ENCODE assay signal across 16 cellular contexts in the genomic region with DNA sequence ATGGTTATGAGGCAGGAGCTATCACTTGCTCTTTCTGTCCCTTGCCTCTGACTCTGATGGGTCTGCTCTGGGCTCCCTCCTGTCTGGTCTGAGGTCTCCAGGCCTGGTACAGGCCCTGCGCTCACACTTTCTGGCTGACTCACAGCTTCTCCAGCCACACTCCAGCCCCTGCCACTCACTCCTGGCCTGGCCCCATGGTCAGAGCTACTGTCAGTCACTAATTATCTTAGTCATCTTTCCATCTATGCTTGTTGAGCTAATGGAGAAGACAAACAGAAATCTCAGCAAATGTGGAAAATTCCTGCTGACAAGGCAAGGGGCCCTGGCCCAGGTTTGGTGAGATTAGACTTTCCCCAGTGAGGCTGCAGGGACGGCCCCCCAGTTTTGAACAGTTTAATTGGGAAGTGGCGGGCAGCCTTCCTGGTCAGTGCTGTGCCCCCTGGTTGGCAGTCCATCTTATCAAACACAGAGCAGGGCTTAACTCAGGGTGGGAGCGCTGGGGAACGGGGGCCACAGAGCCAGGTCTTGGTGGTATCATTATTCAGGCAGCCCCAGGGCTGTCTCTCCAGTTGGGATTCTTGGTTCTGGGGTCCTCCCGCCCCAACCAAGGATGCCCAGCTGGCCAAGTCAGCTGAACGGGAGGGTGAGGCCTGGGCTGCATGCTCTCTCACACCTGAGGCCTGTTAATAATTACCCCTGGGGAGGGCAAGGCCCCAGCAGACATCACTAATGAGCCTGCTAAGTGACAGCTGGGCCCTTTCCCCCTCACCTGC.
DNase-seq lines count a peak whose midpoint lies in the region; ATAC-seq, FAIRE-seq and TF ChIP-seq lines count a peak whose summit lies in the region.
"Had no signal": no experiment of that assay in that cellular context is flagged by ENCODE, and none has a peak within 500 bp of the region (broad histone marks: within the 10 kb centered on the region; RNA-seq: fewer than 3 reads in every experiment).

No MANE protein-coding gene starts in this region.

- DNase-seq in ELR (ENCODE audit: low read depth), result peak; percentile 51
- DNase-seq in RPMI7951 (ENCODE audit: low read depth), result peak; percentile 63
- DNase-seq in islet precursor cell, result peak; percentile 93
- DNase-seq in psoas muscle, result no peak
- DNase-seq in occipital lobe (lab: John Stamatoyannopoulos, UW), result no peak
- no peak for DNase-seq in right cardiac atrium
- no peak for DNase-seq in H54 (ENCODE audit: insufficient read length, low spot score)
- DNase-seq: activated naive CD4-positive, alpha-beta T cell treated with Interleukin-2 at 50 U/mL for 16 hours; foreskin keratinocyte; GM23248; NCI-H2029; retina; stimulated activated CD4-positive, alpha-beta T cell treated with anti-CD3 and anti-CD28 coated beads, Interleukin-4, amount 100 ng/mL, for 4 hours; stimulated activated naive CD4-positive, alpha-beta T cell treated with Interleukin-2 at 50 U/mL for 16 hours had no signal

- intact Hi-C loops in psoas muscle (cut with DNase I), result no loop called here
- intact Hi-C loops in right cardiac atrium (cut with DNase I), result no loop called here

- H3K9me3 ChIP-seq in psoas muscle, result no peaks in the 10 kb centered on the region
- H3K9me3 ChIP-seq in right cardiac atrium (ENCODE audit: control insufficient read depth, low read length), result no peaks in the 10 kb centered on the region

- H3K27me3 ChIP-seq in psoas muscle (ENCODE audit: insufficient read depth in 3 of 3, low read length in 2 of 3) (no peaks in the 10 kb centered on the region), right cardiac atrium (ENCODE audit: control insufficient read depth, insufficient read depth) (no peaks in the 10 kb centered on the region)

- ATAC-seq in psoas muscle (peak; percentile 68 to 82 (median 72)), right cardiac atrium (no peak), GM19467 (IDR thresholded peaks at IDR 0.05; ENCODE audit: unreplicated experiment) (no peak)
- ATAC-seq: foreskin keratinocyte had no signal

- 88 to 94% (median 90%) methylated on average over 7 of the region's 7 CpGs for WGBS in psoas muscle, 3 donors
- 86% methylated on average over 7 of the region's 7 CpGs for WGBS in right cardiac atrium

- H3K27ac ChIP-seq in psoas muscle (no peak overlapping the region), right cardiac atrium (ENCODE audit: low read length) (no peak overlapping the region)
- H3K27ac ChIP-seq: foreskin keratinocyte, GM23248 had no signal

- H3K4me1 ChIP-seq in psoas muscle (peaks cover 8% of the 10 kb centered on the region), right cardiac atrium (ENCODE audit: control insufficient read depth, insufficient read depth, low read length) (no peaks in the 10 kb centered on the region)
- H3K4me1 ChIP-seq: foreskin keratinocyte had no signal

- H3K4me3 ChIP-seq in psoas muscle, result no peak overlapping the region
- H3K4me3 ChIP-seq in right cardiac atrium (ENCODE audit: low read length), result no peak overlapping the region
- H3K4me3 ChIP-seq: GM23248 had no signal

- H3K36me3 ChIP-seq in psoas muscle (ENCODE audit: insufficient read depth in 1 of 2, low read depth in 1 of 2), result no peaks in the 10 kb centered on the region

- TF ChIP-seq CTCF in psoas muscle (IDR thresholded peaks at IDR 0.05), result no peak

- TF ChIP-seq POLR2A in H54 (IDR thresholded peaks at IDR 0.05; ENCODE audit: low read depth, low read length), result no peak

- no peak for FAIRE-seq in H54 (lab: Jason Lieb, UNC)
- FAIRE-seq: GM18507 had no signal

Comparison
In these comparisons a context has a peak if more than half of its experiments do, and no peak if none do; other contexts are left out.
1. DNase-seq: peak in ELR (single experiment), RPMI7951 (single experiment) and islet precursor cell (single experiment); none in psoas muscle (0 of 2), occipital lobe (single experiment), right cardiac atrium (0 of 3) and H54 (single experiment).
2. ATAC-seq: peak in psoas muscle (4 of 4); none in right cardiac atrium (0 of 2) and GM19467 (single experiment).